ENCODE assay signal across 15 cellular contexts in genomic region chr1:172134087-172134731, GRCh38.
DNase-seq lines count a peak whose midpoint lies in the region; ATAC-seq lines count a peak whose summit lies in the region.
"Had no signal": no experiment of that assay in that cellular context is flagged by ENCODE, and none has a peak within 500 bp of the region (broad histone marks: within the 10 kb centered on the region; RNA-seq: fewer than 3 reads in every experiment).

No MANE protein-coding gene starts in this region.

- ATAC-seq in activated T-cell treated with anti-CD3 and anti-CD28 coated beads, Interleukin-2, amount 50 U/mL, for 4 hours, result peak; percentile 93
- ATAC-seq in HG03432 (IDR thresholded peaks at IDR 0.05; ENCODE audit: unreplicated experiment), result peak; percentile 43
- peak; percentile 78 for ATAC-seq in stimulated activated naive CD8-positive, alpha-beta T cell treated with anti-CD3 and anti-CD28 coated beads, Interleukin-15, Interleukin-2, amounts not matched to agents 100 U/mL and 50 U/mL, for 24 hours
- no peak for ATAC-seq in left lobe of liver
- ATAC-seq: left ventricle myocardium superior had no signal

- no peaks in the 10 kb centered on the region for H3K9me3 Mint-ChIP-seq in activated T-cell treated with anti-CD3 and anti-CD28 coated beads, Interleukin-2, amount 50 U/mL, for 4 hours
- H3K9me3 Mint-ChIP-seq: brain; CD8-positive, alpha-beta memory T cell had no signal

- H3K36me3 Mint-ChIP-seq in activated T-cell treated with anti-CD3 and anti-CD28 coated beads, Interleukin-2, amount 50 U/mL, for 4 hours (ENCODE audit: insufficient read depth), result no peaks in the 10 kb centered on the region

- DNase-seq in activated T-cell treated with anti-CD3 and anti-CD28 coated beads, Interleukin-2, amount 50 U/mL, for 4 hours, result no peak
- DNase-seq in activated T-cell treated with anti-CD3 and anti-CD28 coated beads for 4 hours, result no peak
- peak; percentile 72 for DNase-seq in amniotic epithelial cell (ENCODE audit: low read depth)
- DNase-seq in stimulated activated naive CD8-positive, alpha-beta T cell treated with anti-CD3 and anti-CD28 coated beads, Interleukin-15, Interleukin-2, amounts not matched to agents 100 U/mL and 50 U/mL, for 24 hours, result no peak
- no peak for DNase-seq in iPS-NIHi7 (ENCODE audit: extremely low spot score)
- DNase-seq in left lobe of liver (ENCODE audit: low spot score), result no peak
- DNase-seq in stimulated activated CD4-positive, alpha-beta T cell treated with anti-CD3 and anti-CD28 coated beads, Interleukin-15, amount 100 ng/mL, for 24 hours, result no peak
- DNase-seq: dorsolateral prefrontal cortex, GDM1, hippocampal formation, left ventricle myocardium superior, psoas muscle had no signal

- peaks cover 15% of the 10 kb centered on the region for H3K4me1 Mint-ChIP-seq in activated T-cell treated with anti-CD3 and anti-CD28 coated beads, Interleukin-2, amount 50 U/mL, for 4 hours (ENCODE audit: low read depth)

- no peak overlapping the region for H3K4me3 Mint-ChIP-seq in activated T-cell treated with anti-CD3 and anti-CD28 coated beads, Interleukin-2, amount 50 U/mL, for 4 hours
- H3K4me3 Mint-ChIP-seq: brain; CD8-positive, alpha-beta memory T cell had no signal

- H3K27me3 Mint-ChIP-seq in activated T-cell treated with anti-CD3 and anti-CD28 coated beads, Interleukin-2, amount 50 U/mL, for 4 hours (ENCODE audit: low read depth), result no peaks in the 10 kb centered on the region
- H3K27me3 Mint-ChIP-seq: brain; CD8-positive, alpha-beta memory T cell had no signal
